ENCODE assay signal across 25 cellular contexts in genomic region chr18:37838086-37838485, GRCh38.
DNase-seq lines count a peak whose midpoint lies in the region; ATAC-seq, FAIRE-seq and TF ChIP-seq lines count a peak whose summit lies in the region.
"Had no signal": no experiment of that assay in that cellular context is flagged by ENCODE, and none has a peak within 500 bp of the region (broad histone marks: within the 10 kb centered on the region; RNA-seq: fewer than 3 reads in every experiment).

No MANE protein-coding gene starts in this region.

- H3K18ac ChIP-seq in IMR-90 (ENCODE audit: low read depth, low read length), result no peak overlapping the region
- peak overlapping the region; percentile 39 for H3K18ac ChIP-seq in mesendoderm (ENCODE audit: low read length)

- BruUV-seq in IMR-90 (replicated peaks; lab: Mats Ljungman, UMichigan), result no TSS peak

- intact Hi-C loops in IMR-90 (cut with micrococcal nuclease), result no loop called here

- no peak for DNase-seq in A549 (ENCODE audit: low read depth in 1 of 2, low spot score in 1 of 2)
- no peak for DNase-seq in IMR-90
- no peak for DNase-seq in mesendoderm
- DNase-seq in GOT3 (lab: John Stamatoyannopoulos, UW), result no peak
- DNase-seq in NCI-H2107 treated with DMSO at 0.1 percent for 48 hours (lab: John Stamatoyannopoulos, UW; ENCODE audit: unreplicated experiment), result no peak
- DNase-seq: 8988T; AML-193; Caco-2; Calu3; CD4-positive, alpha-beta T cell; CD8-positive, alpha-beta T cell; DMS 273 treated with DMSO at 0.1 percent for 48 hours; DMS153; DMS53; DMS79; DND-41; EL; GDM1 had no signal

- no peak for FAIRE-seq in A549 (lab: Jason Lieb, UNC)
- FAIRE-seq: A204.1, D721Med, GM12878, GM12892, GM18507 had no signal

- TF ChIP-seq CTCF in A549 (IDR thresholded peaks at IDR 0.05), result no peak
- no peak for TF ChIP-seq CTCF in IMR-90 (conservative IDR thresholded peaks at IDR 0.05; ENCODE audit: low read depth, low read length)

- H3K4me3 ChIP-seq in A549, result no peak overlapping the region
- no peak overlapping the region for H3K4me3 ChIP-seq in IMR-90 (ENCODE audit: insufficient read depth, low read depth, low read length)
- no peak overlapping the region for H3K4me3 ChIP-seq in mesendoderm (ENCODE audit: low read length)
- H3K4me3 ChIP-seq: BLaER1 treated with 17β-estradiol and CSF1 and Interleukin-3, amounts not matched to agents 10 nM and 100 nM; GM12878 had no signal

- H3K27me3 ChIP-seq in IMR-90 (ENCODE audit: control insufficient read depth, insufficient read depth, low read length) (no peaks in the 10 kb centered on the region), mesendoderm (ENCODE audit: insufficient read depth, low read length, poor library complexity) (no peaks in the 10 kb centered on the region)
- H3K27me3 ChIP-seq: BLaER1 treated with 17β-estradiol and CSF1 and Interleukin-3, amounts not matched to agents 10 nM and 100 nM had no signal

- ATAC-seq in A549 (no peak), IMR-90 (ENCODE audit: low read depth) (no peak)
- ATAC-seq: CD8-positive, alpha-beta T cell; GM12878 had no signal

- no peak for TF ChIP-seq POLR2A in A549 (IDR thresholded peaks at IDR 0.05; ENCODE audit: low read length)
- TF ChIP-seq POLR2A in IMR-90 (IDR thresholded peaks at IDR 0.05; ENCODE audit: low read depth, low read length), result no peak

- H3K9ac ChIP-seq in IMR-90 (ENCODE audit: low read depth, low read length), result no peak overlapping the region
- H3K9ac ChIP-seq in mesendoderm (ENCODE audit: low read length), result no peak overlapping the region
- H3K9ac ChIP-seq: BLaER1 treated with 17β-estradiol and CSF1 and Interleukin-3, amounts not matched to agents 10 nM and 100 nM had no signal

- H3K79me2 ChIP-seq in mesendoderm (ENCODE audit: control insufficient read depth, insufficient read depth, low read length), result no peaks in the 10 kb centered on the region

- no peak overlapping the region for H2AK9ac ChIP-seq in IMR-90 (replicated peaks; ENCODE audit: low read depth, low read length, poor library complexity)

- H2AK5ac ChIP-seq in IMR-90 (ENCODE audit: low read depth, low read length) (no peak overlapping the region), mesendoderm (ENCODE audit: low read length) (no peak overlapping the region)

- POLR2A ChIA-PET in A549 (lab: Yijun Ruan, JAX), result no interaction called here
- POLR2A ChIA-PET in IMR-90 (lab: Charles Lee; ENCODE audit: unreplicated experiment), result no interaction called here

- H3K4me1 ChIP-seq in A549, result no peaks in the 10 kb centered on the region
- no peaks in the 10 kb centered on the region for H3K4me1 ChIP-seq in IMR-90 (ENCODE audit: control insufficient read depth, insufficient read depth, low read length)
- H3K4me1 ChIP-seq in mesendoderm (ENCODE audit: control insufficient read depth, low read depth, low read length), result peaks cover 2% of the 10 kb centered on the region
- H3K4me1 ChIP-seq: BLaER1 treated with 17β-estradiol and CSF1 and Interleukin-3, amounts not matched to agents 10 nM and 100 nM; Caco-2 had no signal

- no peaks in the 10 kb centered on the region for H4K20me1 ChIP-seq in IMR-90 (ENCODE audit: insufficient read depth, low read length)
- H4K20me1 ChIP-seq: BLaER1 treated with 17β-estradiol and CSF1 and Interleukin-3, amounts not matched to agents 10 nM and 100 nM had no signal

- no peak overlapping the region for H3K4ac ChIP-seq in IMR-90 (ENCODE audit: low read depth, low read length)
- no peak overlapping the region for H3K4ac ChIP-seq in mesendoderm (ENCODE audit: low read depth, low read length)

- CTCF ChIA-PET in A549 (lab: Yijun Ruan, JAX), result no interaction called here
- CTCF ChIA-PET in IMR-90 (lab: Yijun Ruan, JAX), result no interaction called here

- H3K27ac ChIP-seq in A549 (no peak overlapping the region), IMR-90 (ENCODE audit: insufficient read depth, low read length) (no peak overlapping the region), mesendoderm (ENCODE audit: low read depth, low read length) (no peak overlapping the region)
- H3K27ac ChIP-seq: BLaER1 treated with 17β-estradiol and CSF1 and Interleukin-3, amounts not matched to agents 10 nM and 100 nM; C4-2B had no signal

- H3K4me2 ChIP-seq in A549, result no peak overlapping the region
- H3K4me2 ChIP-seq in IMR-90 (ENCODE audit: low read depth, low read length), result no peak overlapping the region
- H3K4me2 ChIP-seq in mesendoderm (ENCODE audit: low read length), result no peak overlapping the region
- H3K4me2 ChIP-seq: BLaER1 treated with 17β-estradiol and CSF1 and Interleukin-3, amounts not matched to agents 10 nM and 100 nM had no signal

- H3K23ac ChIP-seq in IMR-90 (ENCODE audit: low read depth, low read length), result no peak overlapping the region
- H3K23ac ChIP-seq in mesendoderm (ENCODE audit: low read length), result no peak overlapping the region

- H3K9me3 ChIP-seq in A549, result no peaks in the 10 kb centered on the region
- peaks cover 8% of the 10 kb centered on the region for H3K9me3 ChIP-seq in IMR-90 (ENCODE audit: control insufficient read depth, insufficient read depth, low read length)
- H3K9me3 ChIP-seq: Caco-2 had no signal

- no peak for TF ChIP-seq EP300 in A549 (IDR thresholded peaks at IDR 0.05)

- no peaks in the 10 kb centered on the region for H3K9me1 ChIP-seq in IMR-90 (ENCODE audit: insufficient read depth, low read length)

- H4K91ac ChIP-seq in IMR-90 (ENCODE audit: insufficient read depth, low read depth, low read length), result no peak overlapping the region

- H2AFZ ChIP-seq in IMR-90 (replicated peaks; ENCODE audit: low read length, poor library complexity), result no peak overlapping the region

- H2BK5ac ChIP-seq in IMR-90 (ENCODE audit: low read depth, low read length, poor library complexity, severe bottlenecking), result no peak overlapping the region
- H2BK5ac ChIP-seq in mesendoderm (ENCODE audit: low read length), result no peak overlapping the region

- H3K36me3 ChIP-seq in IMR-90 (ENCODE audit: control insufficient read depth, insufficient read depth, low read length) (no peaks in the 10 kb centered on the region), mesendoderm (ENCODE audit: control insufficient read depth, insufficient read depth, low read length) (no peaks in the 10 kb centered on the region)
- H3K36me3 ChIP-seq: BLaER1 treated with 17β-estradiol and CSF1 and Interleukin-3, amounts not matched to agents 10 nM and 100 nM had no signal

- TF ChIP-seq RAD21 in A549 (conservative IDR thresholded peaks at IDR 0.05 in 1 of 2, IDR thresholded peaks at IDR 0.05 in 1 of 2), result no peak
- TF ChIP-seq RAD21 in IMR-90 (IDR thresholded peaks at IDR 0.05; ENCODE audit: low read length), result no peak

- H3K79me1 ChIP-seq in IMR-90 (ENCODE audit: low read depth in 1 of 2, low read length in 2 of 2) (no peaks in the 10 kb centered on the region), mesendoderm (ENCODE audit: low read length) (no peaks in the 10 kb centered on the region)

- H2BK120ac ChIP-seq in IMR-90 (ENCODE audit: low read depth, low read length) (no peak overlapping the region), mesendoderm (ENCODE audit: low read depth, low read length) (no peak overlapping the region)

- H2BK15ac ChIP-seq in IMR-90 (ENCODE audit: low read depth, low read length), result no peak overlapping the region
- no peak overlapping the region for H2BK15ac ChIP-seq in mesendoderm (replicated peaks; ENCODE audit: low read depth)

- in situ Hi-C loops in IMR-90 (cut with MboI; ENCODE audit: low sequenced_read_pairs), result no loop called here

- H4K8ac ChIP-seq in IMR-90 (ENCODE audit: low read depth in 2 of 2, low read length in 2 of 2), result no peak overlapping the region
- H4K8ac ChIP-seq in mesendoderm (ENCODE audit: low read depth, low read length), result no peak overlapping the region

- H4K5ac ChIP-seq in IMR-90 (ENCODE audit: low read depth, low read length) (no peak overlapping the region), mesendoderm (ENCODE audit: low read length) (no peak overlapping the region)

- no peak overlapping the region for H2BK20ac ChIP-seq in IMR-90 (ENCODE audit: low read depth, low read length)

- WGBS in A549 (ENCODE audit: missing lambda C conversion rate), result 0% methylated on average over 3 of the region's 3 CpGs
- WGBS in IMR-90 (ENCODE audit: extremely low coverage in 2 of 2, insufficient read length in 1 of 2), 2 experiments, result no CpG with 5 or more reads among the region's 3 CpGs
- WGBS in mesendoderm (ENCODE audit: extremely low coverage, insufficient coverage, low lambda C conversion rate), result no CpG with 5 or more reads among the region's 3 CpGs

- dilution Hi-C loops in IMR-90 (cut with HindIII; ENCODE audit: low sequenced_read_pairs, unreplicated experiment), result no loop called here

- H3K56ac ChIP-seq in IMR-90 (ENCODE audit: extremely low read depth, insufficient read depth, low read length) (no peak overlapping the region), mesendoderm (ENCODE audit: low read length) (no peak overlapping the region)

- no peak overlapping the region for H3K14ac ChIP-seq in IMR-90 (replicated peaks; ENCODE audit: low read depth, low read length)

TF ChIP-seq in A549, 52 proteins besides CTCF, POLR2A, EP300 and RAD21:
- TF ChIP-seq MAFK (IDR thresholded peaks at IDR 0.05; ENCODE audit: partially characterized antibody), result peak; percentile 55
- no peak for TF ChIP-seq NR3C1 (IDR thresholded peaks at IDR 0.05)

TF ChIP-seq in IMR-90, 13 proteins besides CTCF, POLR2A, EP300 and RAD21:
- peak; percentile 72 for TF ChIP-seq MAFK (IDR thresholded peaks at IDR 0.05; ENCODE audit: low read depth, low read length)
- TF ChIP-seq SMC3 (IDR thresholded peaks at IDR 0.05; ENCODE audit: low read depth, low read length), result no peak
